Comparison of ENCODE assay signal across 8 cellular contexts in genomic region chr3:61990618-61991017, GRCh38.
"Had no signal": no experiment of that assay in that cellular context is flagged by ENCODE, and none has a peak within 500 bp of the region (broad histone marks: within the 10 kb centered on the region; RNA-seq: fewer than 3 reads in every experiment).

No MANE protein-coding gene starts in this region.

- ATAC-seq: K562 had no signal

- H3K4me3 Mint-ChIP-seq: H9 had no signal

- H2AFZ ChIP-seq: GM23248 had no signal

- DNase-seq: GM23248, H9, HCEC 1CT, IMR-90, KG1 had no signal

- FAIRE-seq: H1, HTR-8/SVneo, K562 had no signal

- H3K9me3 Mint-ChIP-seq: H9 had no signal

- H3K4me3 ChIP-seq: GM23248, K562 had no signal

- H3K9ac ChIP-seq: GM23248 had no signal

- H3K27ac ChIP-seq: GM23248 had no signal
